1 cellular context compared by ENCODE assay signal in the genomic region with DNA sequence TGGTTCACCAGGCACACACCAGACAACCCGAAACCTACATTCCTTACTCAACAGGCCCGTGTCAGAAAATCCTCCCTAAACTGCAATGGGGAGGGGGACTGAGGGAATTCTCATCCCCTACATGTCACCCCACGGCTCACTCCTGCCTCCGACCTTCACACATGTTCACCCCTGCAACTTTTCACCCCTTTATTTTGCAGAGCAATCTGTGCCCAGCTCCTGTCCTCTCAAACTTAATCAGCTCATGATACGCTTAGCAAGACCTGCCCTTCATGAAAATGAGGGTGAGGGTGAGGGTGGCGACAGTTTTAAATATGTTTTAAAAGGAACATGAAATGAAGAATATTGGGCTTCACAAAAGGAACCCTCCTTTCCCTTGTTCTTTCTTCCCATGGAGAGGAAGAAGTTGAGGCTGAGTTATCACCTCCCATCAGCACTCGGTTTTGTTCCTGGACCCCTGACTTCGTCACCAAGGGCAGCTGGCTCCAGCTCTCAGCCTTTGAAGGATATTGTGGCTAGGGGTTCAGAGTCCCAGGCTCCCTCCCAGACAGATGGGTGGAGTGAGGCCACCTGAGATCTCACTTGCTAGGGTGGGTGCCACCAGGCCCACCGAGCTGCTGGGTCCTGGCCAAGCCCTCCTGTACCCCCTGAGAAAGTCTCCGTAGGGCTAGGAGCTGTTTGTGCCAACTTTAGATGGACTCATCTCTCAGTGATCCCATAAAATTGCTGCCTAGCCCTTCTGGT.
TF ChIP-seq lines count a peak whose summit lies in the region.

No MANE protein-coding gene starts in this region.

TF ChIP-seq in GM23338, 12 proteins besides CTCF, POLR2A, EP300 and RAD21 (continued from another document):
- TF ChIP-seq, protein P1, sequence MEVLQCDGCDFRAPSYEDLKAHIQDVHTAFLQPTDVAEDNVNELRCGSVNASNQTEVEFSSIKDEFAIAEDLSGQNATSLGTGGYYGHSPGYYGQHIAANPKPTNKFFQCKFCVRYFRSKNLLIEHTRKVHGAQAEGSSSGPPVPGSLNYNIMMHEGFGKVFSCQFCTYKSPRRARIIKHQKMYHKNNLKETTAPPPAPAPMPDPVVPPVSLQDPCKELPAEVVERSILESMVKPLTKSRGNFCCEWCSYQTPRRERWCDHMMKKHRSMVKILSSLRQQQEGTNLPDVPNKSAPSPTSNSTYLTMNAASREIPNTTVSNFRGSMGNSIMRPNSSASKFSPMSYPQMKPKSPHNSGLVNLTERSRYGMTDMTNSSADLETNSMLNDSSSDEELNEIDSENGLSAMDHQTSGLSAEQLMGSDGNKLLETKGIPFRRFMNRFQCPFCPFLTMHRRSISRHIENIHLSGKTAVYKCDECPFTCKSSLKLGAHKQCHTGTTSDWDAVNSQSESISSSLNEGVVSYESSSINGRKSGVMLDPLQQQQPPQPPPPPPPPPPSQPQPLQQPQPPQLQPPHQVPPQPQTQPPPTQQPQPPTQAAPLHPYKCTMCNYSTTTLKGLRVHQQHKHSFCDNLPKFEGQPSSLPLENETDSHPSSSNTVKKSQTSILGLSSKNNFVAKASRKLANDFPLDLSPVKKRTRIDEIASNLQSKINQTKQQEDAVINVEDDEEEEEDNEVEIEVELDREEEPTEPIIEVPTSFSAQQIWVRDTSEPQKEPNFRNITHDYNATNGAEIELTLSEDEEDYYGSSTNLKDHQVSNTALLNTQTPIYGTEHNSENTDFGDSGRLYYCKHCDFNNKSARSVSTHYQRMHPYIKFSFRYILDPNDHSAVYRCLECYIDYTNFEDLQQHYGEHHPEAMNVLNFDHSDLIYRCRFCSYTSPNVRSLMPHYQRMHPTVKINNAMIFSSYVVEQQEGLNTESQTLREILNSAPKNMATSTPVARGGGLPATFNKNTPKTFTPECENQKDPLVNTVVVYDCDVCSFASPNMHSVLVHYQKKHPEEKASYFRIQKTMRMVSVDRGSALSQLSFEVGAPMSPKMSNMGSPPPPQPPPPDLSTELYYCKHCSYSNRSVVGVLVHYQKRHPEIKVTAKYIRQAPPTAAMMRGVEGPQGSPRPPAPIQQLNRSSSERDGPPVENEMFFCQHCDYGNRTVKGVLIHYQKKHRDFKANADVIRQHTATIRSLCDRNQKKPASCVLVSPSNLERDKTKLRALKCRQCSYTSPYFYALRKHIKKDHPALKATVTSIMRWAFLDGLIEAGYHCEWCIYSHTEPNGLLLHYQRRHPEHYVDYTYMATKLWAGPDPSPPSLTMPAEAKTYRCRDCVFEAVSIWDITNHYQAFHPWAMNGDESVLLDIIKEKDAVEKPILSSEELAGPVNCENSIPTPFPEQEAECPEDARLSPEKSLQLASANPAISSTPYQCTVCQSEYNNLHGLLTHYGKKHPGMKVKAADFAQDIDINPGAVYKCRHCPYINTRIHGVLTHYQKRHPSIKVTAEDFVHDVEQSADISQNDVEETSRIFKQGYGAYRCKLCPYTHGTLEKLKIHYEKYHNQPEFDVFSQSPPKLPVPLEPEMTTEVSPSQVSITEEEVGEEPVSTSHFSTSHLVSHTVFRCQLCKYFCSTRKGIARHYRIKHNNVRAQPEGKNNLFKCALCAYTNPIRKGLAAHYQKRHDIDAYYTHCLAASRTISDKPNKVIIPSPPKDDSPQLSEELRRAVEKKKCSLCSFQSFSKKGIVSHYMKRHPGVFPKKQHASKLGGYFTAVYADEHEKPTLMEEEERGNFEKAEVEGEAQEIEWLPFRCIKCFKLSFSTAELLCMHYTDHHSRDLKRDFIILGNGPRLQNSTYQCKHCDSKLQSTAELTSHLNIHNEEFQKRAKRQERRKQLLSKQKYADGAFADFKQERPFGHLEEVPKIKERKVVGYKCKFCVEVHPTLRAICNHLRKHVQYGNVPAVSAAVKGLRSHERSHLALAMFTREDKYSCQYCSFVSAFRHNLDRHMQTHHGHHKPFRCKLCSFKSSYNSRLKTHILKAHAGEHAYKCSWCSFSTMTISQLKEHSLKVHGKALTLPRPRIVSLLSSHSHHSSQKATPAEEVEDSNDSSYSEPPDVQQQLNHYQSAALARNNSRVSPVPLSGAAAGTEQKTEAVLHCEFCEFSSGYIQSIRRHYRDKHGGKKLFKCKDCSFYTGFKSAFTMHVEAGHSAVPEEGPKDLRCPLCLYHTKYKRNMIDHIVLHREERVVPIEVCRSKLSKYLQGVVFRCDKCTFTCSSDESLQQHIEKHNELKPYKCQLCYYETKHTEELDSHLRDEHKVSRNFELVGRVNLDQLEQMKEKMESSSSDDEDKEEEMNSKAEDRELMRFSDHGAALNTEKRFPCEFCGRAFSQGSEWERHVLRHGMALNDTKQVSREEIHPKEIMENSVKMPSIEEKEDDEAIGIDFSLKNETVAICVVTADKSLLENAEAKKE (CRISPR knock-in tag; IDR thresholded peaks at IDR 0.05): no peak
- TF ChIP-seq REST (IDR thresholded peaks at IDR 0.05; ENCODE audit: unreplicated experiment) (no peak), CREB1 (CRISPR knock-in tag; IDR thresholded peaks at IDR 0.05; ENCODE audit: low read depth) (no peak), JUNB (IDR thresholded peaks at IDR 0.05; ENCODE audit: unreplicated experiment) (no peak), STAT1 (IDR thresholded peaks at IDR 0.05; ENCODE audit: unreplicated experiment) (no peak)
